ENCODE assay signal across 31 cellular contexts in genomic region chr18:2183432-2183831, GRCh38.
DNase-seq lines count a peak whose midpoint lies in the region; ATAC-seq, FAIRE-seq and TF ChIP-seq lines count a peak whose summit lies in the region.
"Had no signal": no experiment of that assay in that cellular context is flagged by ENCODE, and none has a peak within 500 bp of the region (broad histone marks: within the 10 kb centered on the region; RNA-seq: fewer than 3 reads in every experiment).

No MANE protein-coding gene starts in this region.

- POLR2A ChIA-PET in HEK293 (lab: Yijun Ruan, JAX), result no interaction called here
- POLR2A ChIA-PET in K562 (lab: Yijun Ruan, JAX), result interaction anchor here (0.6 kb wide), 1 partner anchor 139 kb away, joined by 3 read pairs; no protein-coding TSS in a partner anchor

- no peak for DNase-seq in K562 (ENCODE audit: extremely low read depth in 1 of 4, low spot score in 3 of 4)
- no peak for DNase-seq in CD1c-positive myeloid dendritic cell (ENCODE audit: extremely low spot score)
- no peak for DNase-seq in activated CD4-positive, alpha-beta T cell treated with anti-CD3 and anti-CD28 coated beads for 1 hour
- DNase-seq: 8988T; ACHN; AML-193; BE2C; C1 segment of cervical spinal cord; Caco-2; Calu3; CD4-positive, alpha-beta memory T cell; CD4-positive, alpha-beta T cell; CD4-positive, CD25-positive, alpha-beta regulatory T cell; CD8-positive, alpha-beta memory T cell; CD8-positive, alpha-beta T cell; COR-L47; DMS 273 treated with DMSO at 0.1 percent for 48 hours; DMS153; DMS53; DMS79; DMS79 treated with DMSO at 0.1 percent for 48 hours; DND-41; EL had no signal

- no peak for TF ChIP-seq CTCF in HEK293 (tag by site-specific recombination; IDR thresholded peaks at IDR 0.05)
- TF ChIP-seq CTCF in K562 (IDR thresholded peaks at IDR 0.05 in 2 of 3, conservative IDR thresholded peaks at IDR 0.05 in 1 of 3; ENCODE audit: insufficient read depth in 2 of 3, low read depth in 1 of 3, low read length in 3 of 3), result no peak

- H3K9me3 ChIP-seq in HEK293 (ENCODE audit: control insufficient read depth, insufficient read depth, low read depth, low read length) (no peaks in the 10 kb centered on the region), K562 (replicated peaks; ENCODE audit: control insufficient read depth, insufficient read depth, low read depth, low read length) (no peaks in the 10 kb centered on the region)
- H3K9me3 ChIP-seq: A549, BE2C, Caco-2 had no signal

- intact Hi-C loops in K562 (cut with micrococcal nuclease), result no loop called here

- no peak overlapping the region for H3K9ac ChIP-seq in K562 (ENCODE audit: insufficient read depth in 1 of 2, low read depth in 2 of 2, low read length in 2 of 2)
- H3K9ac ChIP-seq: BLaER1; BLaER1 treated with 17β-estradiol and CSF1 and Interleukin-3, amounts not matched to agents 10 nM and 100 nM had no signal

- H3K4me3 ChIP-seq in HEK293 (ENCODE audit: low read depth, low read length) (no peak overlapping the region), K562 (no peak overlapping the region)
- H3K4me3 ChIP-seq: A549; BLaER1; BLaER1 treated with 17β-estradiol and CSF1 and Interleukin-3, amounts not matched to agents 10 nM and 100 nM had no signal

- no peak overlapping the region for H2AFZ ChIP-seq in K562 (ENCODE audit: low read depth, low read length)

- ATAC-seq in K562, result no peak
- ATAC-seq: A549; CD8-positive, alpha-beta T cell had no signal

- no peaks in the 10 kb centered on the region for H3K9me1 ChIP-seq in K562 (ENCODE audit: control insufficient read depth, insufficient read depth, low read length)

- no peak for TF ChIP-seq EP300 in K562 (IDR thresholded peaks at IDR 0.05; ENCODE audit: low read length)

- no peak overlapping the region for H3K27ac ChIP-seq in HEK293 (ENCODE audit: extremely low read depth, low read depth, low read length)
- no peak overlapping the region for H3K27ac ChIP-seq in K562 (ENCODE audit: extremely low read depth, low read depth, low read length)
- H3K27ac ChIP-seq: 22Rv1; A549; BLaER1; BLaER1 treated with 17β-estradiol and CSF1 and Interleukin-3, amounts not matched to agents 10 nM and 100 nM; C4-2B had no signal

- H3K4me1 ChIP-seq in HEK293 (ENCODE audit: control insufficient read depth, insufficient read depth, low read length) (no peaks in the 10 kb centered on the region), K562 (replicated peaks in 1 of 2; ENCODE audit: control insufficient read depth in 2 of 2, insufficient read depth in 2 of 2, low read length in 2 of 2) (no peaks in the 10 kb centered on the region; a peak in 1 of 5 replicates)
- H3K4me1 ChIP-seq: A549, BE2C, BLaER1, Caco-2 had no signal

- BruUV-seq in K562 (replicated peaks; lab: Mats Ljungman, UMichigan), result no TSS peak

- WGBS in K562 (ENCODE audit: insufficient coverage, low coverage, missing lambda C conversion rate), result 19% methylated on average over 5 of the region's 5 CpGs

- H3K36me3 ChIP-seq in HEK293 (ENCODE audit: control insufficient read depth in 2 of 2, insufficient read depth in 1 of 2, low read length in 2 of 2), result no peaks in the 10 kb centered on the region
- no peaks in the 10 kb centered on the region for H3K36me3 ChIP-seq in K562 (ENCODE audit: control insufficient read depth, insufficient read depth, low read length)
- H3K36me3 ChIP-seq: BE2C; BLaER1; BLaER1 treated with 17β-estradiol and CSF1 and Interleukin-3, amounts not matched to agents 10 nM and 100 nM had no signal

- in situ Hi-C loops in K562 (cut with MboI), result no loop called here

- no peaks in the 10 kb centered on the region for H3K27me3 ChIP-seq in K562 (ENCODE audit: control insufficient read depth in 2 of 2, insufficient read depth in 2 of 2, low read length in 2 of 2)
- H3K27me3 ChIP-seq: BE2C; BLaER1; BLaER1 treated with 17β-estradiol and CSF1 and Interleukin-3, amounts not matched to agents 10 nM and 100 nM had no signal

- TF ChIP-seq POLR2A in K562 (conservative IDR thresholded peaks at IDR 0.05), result no peak

- no peaks in the 10 kb centered on the region for H3K79me2 ChIP-seq in K562 (ENCODE audit: control insufficient read depth, insufficient read depth, low read length)

- no peak for TF ChIP-seq RAD21 in K562 (CRISPR knock-in tag; conservative IDR thresholded peaks at IDR 0.05 in 1 of 2, IDR thresholded peaks at IDR 0.05 in 1 of 2)

- no peak for FAIRE-seq in K562 (lab: Jason Lieb, UNC)
- FAIRE-seq: A204.1, A549, D721Med had no signal

- no peaks in the 10 kb centered on the region for H4K20me1 ChIP-seq in K562 (replicated peaks; ENCODE audit: control insufficient read depth, insufficient read depth, low read length)
- H4K20me1 ChIP-seq: BLaER1; BLaER1 treated with 17β-estradiol and CSF1 and Interleukin-3, amounts not matched to agents 10 nM and 100 nM had no signal

- CTCF ChIA-PET in HEK293 (lab: Yijun Ruan, JAX) (interaction anchor here (0.7 kb wide), 2 partner anchors 119 to 999 kb away, joined by 3 to 4 read pairs; no protein-coding TSS in a partner anchor), K562 (lab: Yijun Ruan, JAX; ENCODE audit: low intra/inter-chr PET ratio) (no interaction called here)

- H3K4me2 ChIP-seq in K562 (ENCODE audit: insufficient read depth, low read length), result no peak overlapping the region
- H3K4me2 ChIP-seq: A549; BLaER1; BLaER1 treated with 17β-estradiol and CSF1 and Interleukin-3, amounts not matched to agents 10 nM and 100 nM had no signal

TF ChIP-seq in HEK293, 187 proteins besides CTCF, POLR2A, EP300 and RAD21:
- TF ChIP-seq PRDM1 (tag by site-specific recombination; IDR thresholded peaks at IDR 0.05) (peak; percentile 83), ZBTB1 (tag by site-specific recombination; IDR thresholded peaks at IDR 0.05) (no peak), ZNF341 (tag by site-specific recombination; IDR thresholded peaks at IDR 0.05; ENCODE audit: low read depth) (no peak), TSHZ1 (tag by site-specific recombination; IDR thresholded peaks at IDR 0.05; ENCODE audit: borderline replicate concordance) (no peak)

TF ChIP-seq in K562, 482 proteins besides CTCF, POLR2A, EP300 and RAD21:
- TF ChIP-seq RB1 (IDR thresholded peaks at IDR 0.05; ENCODE audit: low read depth) (no peak), ZNF512 (tag; IDR thresholded peaks at IDR 0.05) (peak; percentile 67; the same call in 1 of the 2 replicates)
